In the genomic region with DNA sequence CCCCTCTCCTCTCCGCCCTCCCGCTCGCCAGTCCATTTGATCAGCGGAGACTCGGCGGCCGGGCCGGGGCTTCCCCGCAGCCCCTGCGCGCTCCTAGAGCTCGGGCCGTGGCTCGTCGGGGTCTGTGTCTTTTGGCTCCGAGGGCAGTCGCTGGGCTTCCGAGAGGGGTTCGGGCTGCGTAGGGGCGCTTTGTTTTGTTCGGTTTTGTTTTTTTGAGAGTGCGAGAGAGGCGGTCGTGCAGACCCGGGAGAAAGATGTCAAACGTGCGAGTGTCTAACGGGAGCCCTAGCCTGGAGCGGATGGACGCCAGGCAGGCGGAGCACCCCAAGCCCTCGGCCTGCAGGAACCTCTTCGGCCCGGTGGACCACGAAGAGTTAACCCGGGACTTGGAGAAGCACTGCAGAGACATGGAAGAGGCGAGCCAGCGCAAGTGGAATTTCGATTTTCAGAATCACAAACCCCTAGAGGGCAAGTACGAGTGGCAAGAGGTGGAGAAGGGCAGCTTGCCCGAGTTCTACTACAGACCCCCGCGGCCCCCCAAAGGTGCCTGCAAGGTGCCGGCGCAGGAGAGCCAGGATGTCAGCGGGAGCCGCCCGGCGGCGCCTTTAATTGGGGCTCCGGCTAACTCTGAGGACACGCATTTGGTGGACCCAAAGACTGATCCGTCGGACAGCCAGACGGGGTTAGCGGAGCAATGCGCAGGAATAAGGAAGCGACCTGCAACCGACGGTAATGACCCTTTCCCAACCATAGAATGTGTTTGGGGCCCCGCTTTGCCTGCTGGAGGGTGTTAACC, we compare ENCODE assay signal across 9 cellular contexts. TPM values are rescaled to one million over a fixed set of nuclear protein-coding genes. Genes with fewer than 3 reads are reported as not detected.
DNase-seq lines count a peak whose midpoint lies in the region; ATAC-seq, FAIRE-seq and TF ChIP-seq lines count a peak whose summit lies in the region.
"Had no signal": no experiment of that assay in that cellular context is flagged by ENCODE, and none has a peak within 500 bp of the region (broad histone marks: within the 10 kb centered on the region; RNA-seq: fewer than 3 reads in every experiment).

No MANE protein-coding gene starts in this region.

- H3K9me3 ChIP-seq in HAP-1 (no peaks in the 10 kb centered on the region), GM12878 (replicated peaks; ENCODE audit: control insufficient read depth, insufficient read depth, low read length) (no peaks in the 10 kb centered on the region)

- DNase-seq in DMS 273 (lab: John Stamatoyannopoulos, UW; ENCODE audit: unreplicated experiment) (peak; percentile 60), DMS 273 treated with DMSO at 0.1 percent for 48 hours (lab: John Stamatoyannopoulos, UW) (no peak), HAP-1 (ENCODE audit: low spot score in 2 of 2) (peak in 1 of 2 experiments; percentile 33), NOMO-1 treated with dmso at 0.1 percent for 144 hours (lab: John Stamatoyannopoulos, UW; ENCODE audit: unreplicated experiment) (peak; percentile 29), GM12878 (ENCODE audit: low read depth, low spot score) (no peak), immature natural killer cell (peak; percentile 29 to 33 (median 29))
- peak; percentile 29 to 42 for DNase-seq in stimulated activated CD4-positive, alpha-beta T cell treated with anti-CD3 and anti-CD28 coated beads, Interleukin-2, amount 100 ng/mL, for 24 hours

- H3K4me1 Mint-ChIP-seq in immature natural killer cell, result peaks cover 73 to 81% of the 10 kb centered on the region in 2 donors

- TF ChIP-seq EP300 in GM12878 (IDR thresholded peaks at IDR 0.05; ENCODE audit: borderline replicate concordance in 1 of 2, control insufficient read depth in 1 of 2, low read depth in 2 of 2, low read length in 2 of 2), result no peak

- BruUV-seq in GM12878 (replicated peaks; lab: Mats Ljungman, UMichigan), result TSS peak; percentile 74

- H3K27ac ChIP-seq in GM12878 (ENCODE audit: control insufficient read depth, insufficient read depth), result peak overlapping the region; percentile 97

- peak overlapping the region; percentile 97 to 99 (median 99) for H3K4me3 Mint-ChIP-seq in immature natural killer cell

- H3K36me3 Mint-ChIP-seq in immature natural killer cell, result peaks cover 20 to 38% (median 31%) of the 10 kb centered on the region in 3 donors

- POLR2A ChIA-PET in GM12878 (lab: Charles Lee), result interaction anchor here (0.7 to 5.0 kb wide), 8 partner anchors 7 to 361 kb away, joined by 3 to 93 read pairs (median 13); a partner anchor contains a TSS

- 0 out of 2 replicates have a peak overlapping the region, but pooled peaks have one; percentile 31 for H2AFZ ChIP-seq in GM12878 (ENCODE audit: control insufficient read depth, low read depth, low read length)

- WGBS in GM12878 (ENCODE audit: insufficient coverage, insufficient replicate concordance, low lambda C conversion rate, missing lambda C conversion rate), result under 1% methylated on average over 62 of the region's 62 CpGs

- H3K4me2 ChIP-seq in GM12878 (ENCODE audit: control insufficient read depth, insufficient read depth), result peak overlapping the region; percentile 17; the same call in 1 of the 2 replicates

- TF ChIP-seq POLR2A in GM12878 (IDR thresholded peaks at IDR 0.05; ENCODE audit: low read depth, low read length), result peak; percentile 8

- H3K4me1 ChIP-seq in HAP-1 (peaks cover 46% of the 10 kb centered on the region), GM12878 (ENCODE audit: control insufficient read depth, insufficient read depth, low read length) (peaks cover 20% of the 10 kb centered on the region)

- H3K36me3 ChIP-seq in HAP-1 (replicated peaks), result peaks cover 46% of the 10 kb centered on the region
- H3K36me3 ChIP-seq in GM12878 (ENCODE audit: control insufficient read depth in 2 of 2, insufficient read depth in 2 of 2, low read length in 1 of 2), result peaks cover 0 to 6% of the 10 kb centered on the region in 2 experiments; a peak in 1 of 4 replicates

- ATAC-seq in GM12878 (peak; percentile 38), HG03378 (IDR thresholded peaks at IDR 0.05; ENCODE audit: unreplicated experiment) (no peak)

- H3K27me3 ChIP-seq in HAP-1 (ENCODE audit: low read depth) (no peaks in the 10 kb centered on the region), GM12878 (replicated peaks in 1 of 2; ENCODE audit: control insufficient read depth in 2 of 2, insufficient read depth in 2 of 2, low read length in 1 of 2) (no peaks in the 10 kb centered on the region)

- H3K79me2 ChIP-seq in GM12878 (ENCODE audit: control insufficient read depth, insufficient read depth, low read length), result peaks cover 78% of the 10 kb centered on the region

- H3K27ac Mint-ChIP-seq in immature natural killer cell, result peak overlapping the region; percentile 93 to 99 (median 97)

- no peak for FAIRE-seq in GM12878 (lab: Jason Lieb, UNC)
- FAIRE-seq: A204.1 had no signal

- H3K4me3 ChIP-seq in HAP-1, result peak overlapping the region; percentile 92
- peak overlapping the region; percentile 97 for H3K4me3 ChIP-seq in GM12878

- no peak for TF ChIP-seq CTCF in GM12878 (IDR thresholded peaks at IDR 0.05 in 2 of 3, conservative IDR thresholded peaks at IDR 0.05 in 1 of 3; ENCODE audit: control insufficient read depth in 2 of 3, extremely low read depth in 1 of 3, insufficient read depth in 1 of 3, low read depth in 3 of 3, low read length in 3 of 3)

- no peaks in the 10 kb centered on the region for H4K20me1 ChIP-seq in GM12878 (ENCODE audit: control insufficient read depth, insufficient read depth)

- RAD21 ChIA-PET in GM12878 (lab: Charles Lee; ENCODE audit: unreplicated experiment), result interaction anchor here (1.1 to 2.8 kb wide), 6 partner anchors 9 to 360 kb away, joined by 3 to 22 read pairs (median 5); no protein-coding TSS in a partner anchor

- no peak for TF ChIP-seq RAD21 in GM12878 (IDR thresholded peaks at IDR 0.05; ENCODE audit: insufficient read depth, low read depth, low read length)

- H3K9me3 Mint-ChIP-seq in immature natural killer cell, result no peaks in the 10 kb centered on the region

- CTCF ChIA-PET in GM12878 (lab: Yijun Ruan, JAX), result interaction anchor here (1.0 to 2.5 kb wide), 5 partner anchors 9 to 63 kb away, joined by 3 to 27 read pairs (median 7); no protein-coding TSS in a partner anchor

- peak overlapping the region; percentile 97 for H3K9ac ChIP-seq in GM12878 (ENCODE audit: control insufficient read depth, insufficient read depth, low read length)

- H3K27me3 Mint-ChIP-seq in immature natural killer cell (ENCODE audit: low read depth in 3 of 3), result peaks cover 10 to 27% (median 23%) of the 10 kb centered on the region in 3 donors

- intact Hi-C loops in GM12878 (cut with micrococcal nuclease; ENCODE audit: unreplicated experiment), result loop anchor here (1.0 to 5.0 kb wide), 5 partner anchors 8 to 360 kb away; a partner anchor contains a TSS

- in situ Hi-C loops in HAP-1 (cut with MboI; ENCODE audit: low sequenced_read_pairs), result loop anchor here (25.0 kb wide), 1 partner anchor 1130 kb away; no protein-coding TSS in a partner anchor
- in situ Hi-C loops in GM12878 (cut with MboI), result loop anchor here (5.0 kb wide), 1 partner anchor 160 kb away; no protein-coding TSS in a partner anchor

- SMC1A ChIA-PET in GM12878 (lab: Charles Lee; ENCODE audit: uncharacterized antibody, unreplicated experiment), result interaction anchor here (1.0 to 2.5 kb wide), 9 partner anchors 10 to 214 kb away, joined by 3 to 26 read pairs (median 4); no protein-coding TSS in a partner anchor

TF ChIP-seq in GM12878, 131 proteins besides CTCF, POLR2A, EP300 and RAD21 (continues in another document):
- no peak for TF ChIP-seq NRF1 (conservative IDR thresholded peaks at IDR 0.05; ENCODE audit: low read depth, low read length)
- TF ChIP-seq, protein P1, sequence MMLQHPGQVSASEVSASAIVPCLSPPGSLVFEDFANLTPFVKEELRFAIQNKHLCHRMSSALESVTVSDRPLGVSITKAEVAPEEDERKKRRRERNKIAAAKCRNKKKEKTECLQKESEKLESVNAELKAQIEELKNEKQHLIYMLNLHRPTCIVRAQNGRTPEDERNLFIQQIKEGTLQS (IDR thresholded peaks at IDR 0.05; ENCODE audit: borderline replicate concordance, extremely low read depth, low read depth, low read length), result no peak

RNA-seq across cellular contexts. Expression of a gene that starts 0.6 kb away (rescaled TPM):
- 31.1 and 38.2 TPM in 2 replicates for total RNA-seq in GM12878 (2013; cell fraction: nucleolus; rRNA removed)
- total RNA-seq in GM12878 (2014; rRNA removed) (39.1 and 43.3 TPM in 2 replicates), GM12878 (2014; rRNA removed; fragmentation: Illumina TruSeq; extraction: Trizol) (22.7 and 24.2 TPM in 2 replicates), GM12878 (2021) (36.9 and 37.4 TPM in 2 replicates)
- 11.2 TPM for polyA plus RNA-seq in GM12878 (2011; ENCODE audit: low read depth)
- polyA plus RNA-seq in GM12878 (2011; rRNA removed) (25.4 and 39.5 TPM in 2 replicates), GM12878 (2014; fragmentation: Illumina TruSeq; extraction: Trizol) (21.6 and 22.1 TPM in 2 replicates), GM12878 (2014; fragmentation: Nextera tagmentation; extraction: Ambion mirVana) (1 to 10 TPM; 4.2 to 8.0 TPM), GM12878 (2014; rRNA removed) (27.8 and 29.2 TPM in 2 replicates), GM12878 (2016; fragmentation: Nextera tagmentation; extraction: Ambion mirVana) (1 to 10 TPM; 4.9 to 5.5 TPM), immature natural killer cell (10 to 100 TPM in 2 of 3 donors, 1 to 10 TPM in 1; 4.4 to 17.6 (median 17.4) TPM)
- polyA plus RNA-seq in GM12878 (2011; cell fraction: cytosol; rRNA removed), result 14.5 and 16.9 TPM in 2 replicates
- polyA plus RNA-seq in GM12878 (2011; cell fraction: nucleus; rRNA removed), result 21.5 and 21.6 TPM in 2 replicates
- polyA plus RNA-seq in GM12878 (2012), result 25.9 and 32.3 TPM in 2 replicates
- 19.7 and 22.0 TPM in 2 replicates for polyA minus RNA-seq in GM12878 (2011; rRNA and poly(A)+ RNA removed)
- 14.3 and 15.9 TPM in 2 replicates for polyA minus RNA-seq in GM12878 (2011; cell fraction: cytosol; rRNA and poly(A)+ RNA removed)
- 43.3 and 59.1 TPM in 2 replicates for polyA minus RNA-seq in GM12878 (2011; cell fraction: nucleus; rRNA and poly(A)+ RNA removed)

RNA-seq across cellular contexts. Expression of a gene that starts 21.8 kb away (rescaled TPM):
- total RNA-seq in GM12878 (2013; cell fraction: nucleolus; rRNA removed), result 10.2 and 14.3 TPM in 2 replicates
- total RNA-seq in GM12878 (2014; rRNA removed), result 2.1 and 2.7 TPM in 2 replicates
- 3.9 and 4.1 TPM in 2 replicates for total RNA-seq in GM12878 (2014; rRNA removed; fragmentation: Illumina TruSeq; extraction: Trizol)
- total RNA-seq in GM12878 (2021), result 2.6 and 3.4 TPM in 2 replicates
- polyA plus RNA-seq in GM12878 (2011; ENCODE audit: low read depth), result 0.87 TPM
- 7.4 TPM in 2 replicates for polyA plus RNA-seq in GM12878 (2011; rRNA removed)
- 5.5 and 5.7 TPM in 2 replicates for polyA plus RNA-seq in GM12878 (2011; cell fraction: cytosol; rRNA removed)
- 13.6 and 23.5 TPM in 2 replicates for polyA plus RNA-seq in GM12878 (2011; cell fraction: nucleus; rRNA removed)
- polyA plus RNA-seq in GM12878 (2012), result 2.3 and 3.3 TPM in 2 replicates
- polyA plus RNA-seq in GM12878 (2014; fragmentation: Illumina TruSeq; extraction: Trizol), result 4.0 and 9.8 TPM in 2 replicates
- polyA plus RNA-seq in GM12878 (2014; fragmentation: Nextera tagmentation; extraction: Ambion mirVana), result 1 to 10 TPM; 2.9 to 3.0 TPM
- 1.7 and 2.2 TPM in 2 replicates for polyA plus RNA-seq in GM12878 (2014; rRNA removed)
- 1 to 10 TPM; 2.2 to 3.1 TPM for polyA plus RNA-seq in GM12878 (2016; fragmentation: Nextera tagmentation; extraction: Ambion mirVana)
- 7.6 and 10.5 TPM in 2 replicates for polyA minus RNA-seq in GM12878 (2011; rRNA and poly(A)+ RNA removed)
- 1.7 and 2.0 TPM in 2 replicates for polyA minus RNA-seq in GM12878 (2011; cell fraction: cytosol; rRNA and poly(A)+ RNA removed)
- 2.9 and 6.2 TPM in 2 replicates for polyA minus RNA-seq in GM12878 (2011; cell fraction: nucleus; rRNA and poly(A)+ RNA removed)
- polyA plus RNA-seq in immature natural killer cell, result under 1 TPM in 2 of 3 donors, not detected in 1; 0.37 to 0.65 TPM

Comparison
In these comparisons a context has a peak if more than half of its experiments do, and no peak if none do; other contexts are left out.
1. DNase-seq: peak in DMS 273 (single experiment), NOMO-1 treated with dmso at 0.1 percent for 144 hours (single experiment), immature natural killer cell (3 of 3) and stimulated activated CD4-positive, alpha-beta T cell treated with anti-CD3 and anti-CD28 coated beads, Interleukin-2, amount 100 ng/mL, for 24 hours (2 of 2); none in DMS 273 treated with DMSO at 0.1 percent for 48 hours (single experiment) and GM12878 (single experiment).